In genomic region chr5:135455876-135456237, GRCh38 we compare ENCODE assay signal across 1 cellular context.
TF ChIP-seq lines count a peak whose summit lies in the region.

No MANE protein-coding gene starts in this region.

TF ChIP-seq in WTC11, 78 proteins besides CTCF, POLR2A, EP300 and RAD21:
- TF ChIP-seq ESRRA (CRISPR knock-in tag; IDR thresholded peaks at IDR 0.05; ENCODE audit: borderline replicate concordance) (no peak), AR (CRISPR knock-in tag; IDR thresholded peaks at IDR 0.05) (no peak), ZNF263 (CRISPR knock-in tag; IDR thresholded peaks at IDR 0.05; ENCODE audit: low read depth) (no peak), PRDM15 (CRISPR knock-in tag; IDR thresholded peaks at IDR 0.05) (no peak)
